Comparison of ENCODE assay signal across 12 cellular contexts in the genomic region with DNA sequence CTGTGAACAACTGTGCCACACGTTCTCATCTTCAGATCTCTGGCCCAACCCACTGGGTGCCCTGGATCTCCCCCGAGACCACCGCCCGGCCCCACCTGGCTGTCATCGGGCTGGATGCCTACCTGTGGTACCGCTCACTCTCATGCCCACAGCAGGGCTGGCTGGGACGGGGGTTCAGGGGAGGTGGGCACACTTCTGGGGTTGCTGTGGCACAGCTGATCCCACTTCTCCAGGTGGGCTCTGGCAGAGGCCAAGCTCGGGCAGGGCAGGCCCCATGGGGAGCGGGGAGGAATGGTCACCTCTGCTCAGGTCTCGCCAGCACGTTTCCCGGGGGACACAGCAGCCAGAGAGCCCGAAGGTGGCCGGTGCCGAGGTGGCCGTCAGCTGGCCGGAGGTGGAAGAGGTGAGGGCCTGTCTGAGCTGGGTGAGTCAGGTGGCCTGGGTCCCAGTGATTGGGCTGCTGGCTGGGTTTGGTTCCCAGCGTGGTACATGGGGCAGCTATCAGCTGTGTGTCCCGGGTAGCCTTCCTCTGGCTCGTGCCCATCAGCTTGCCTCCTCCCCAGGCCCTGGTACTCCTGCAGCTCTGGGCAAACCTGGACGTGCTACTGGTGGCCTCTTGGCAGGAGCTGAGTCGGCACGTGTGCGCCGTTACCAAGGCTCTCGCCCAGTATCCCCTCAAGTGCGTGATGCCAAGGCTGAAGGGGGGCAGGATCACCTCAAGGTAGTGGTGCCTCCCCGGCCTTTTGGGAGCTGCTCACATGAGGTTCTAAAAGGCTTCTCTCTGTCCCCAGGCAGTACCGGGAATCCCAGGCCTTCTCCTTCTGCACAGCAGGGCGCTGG. TPM values are rescaled to one million over a fixed set of nuclear protein-coding genes. Genes with fewer than 3 reads are reported as not detected.
DNase-seq lines count a peak whose midpoint lies in the region; ATAC-seq and TF ChIP-seq lines count a peak whose summit lies in the region.
"Had no signal": no experiment of that assay in that cellular context is flagged by ENCODE, and none has a peak within 500 bp of the region (broad histone marks: within the 10 kb centered on the region; RNA-seq: fewer than 3 reads in every experiment).

No MANE protein-coding gene starts in this region.

- H4K20me1 ChIP-seq in PC-3 (ENCODE audit: low read length) = peaks cover 3% of the 10 kb centered on the region; the same call in 1 of the 2 replicates

- H3K9me3 ChIP-seq in PC-3 (ENCODE audit: low read length) (no peaks in the 10 kb centered on the region), skeletal muscle satellite cell (replicated peaks; ENCODE audit: low read length) (no peaks in the 10 kb centered on the region)
- H3K9me3 ChIP-seq: vagina had no signal

- H3K36me3 ChIP-seq in PC-3 (ENCODE audit: low read depth, low read length) (no peaks in the 10 kb centered on the region), skeletal muscle satellite cell (ENCODE audit: insufficient read depth, low read length) (peaks cover 30% of the 10 kb centered on the region)

- H3K27ac ChIP-seq in PC-3 (ENCODE audit: low read length) = no peak overlapping the region
- H3K27ac ChIP-seq: vagina had no signal

- no peaks in the 10 kb centered on the region for H3K27me3 ChIP-seq in PC-3 (ENCODE audit: low read length)
- H3K27me3 ChIP-seq in skeletal muscle satellite cell (ENCODE audit: control insufficient read depth, insufficient read depth, low read length) = no peaks in the 10 kb centered on the region
- H3K27me3 ChIP-seq: vagina had no signal

- H3F3A ChIP-seq in PC-3 (ENCODE audit: low read length, unreplicated experiment) = no peaks in the 10 kb centered on the region

- no peak for DNase-seq in activated naive CD4-positive, alpha-beta T cell treated with anti-CD3 and anti-CD28 coated beads for 36 hours
- DNase-seq in activated naive CD4-positive, alpha-beta T cell treated with anti-CD3 and anti-CD28 coated beads, Interleukin-2, amount 50 U/mL, for 72 hours (ENCODE audit: low spot score in 2 of 2) = no peak
- DNase-seq in PC-3 (no peak), NCI-H774 (lab: John Stamatoyannopoulos, UW) (no peak)
- no peak for DNase-seq in effector memory CD8-positive, alpha-beta T cell
- no peak for DNase-seq in effector CD8-positive, alpha-beta T cell (lab: John Stamatoyannopoulos, UW)
- no peak for DNase-seq in stimulated activated CD4-positive, alpha-beta T cell treated with anti-CD3 and anti-CD28 coated beads, Interleukin-2, amount 100 ng/mL, for 48 hours
- DNase-seq: kidney glomerular epithelial cell; NCI-H2081; stimulated activated CD4-positive, alpha-beta T cell treated with anti-CD3 and anti-CD28 coated beads, Interleukin-15, amount 100 ng/mL, for 24 hours had no signal

- H3K9me2 ChIP-seq in PC-3 (replicated peaks; ENCODE audit: low read length) = no peaks in the 10 kb centered on the region

- POLR2A ChIA-PET in PC-3 (lab: Charles Lee; ENCODE audit: unreplicated experiment) = interaction anchor here (1.2 kb wide), 1 partner anchor 7 kb away, joined by 7 read pairs; a partner anchor contains a TSS

- TF ChIP-seq CTCF in PC-3 (conservative IDR thresholded peaks at IDR 0.05; ENCODE audit: low read depth, low read length) = no peak

- H3K4me2 ChIP-seq in PC-3 (ENCODE audit: low read length) (peak overlapping the region; percentile 100; the same call in 1 of the 2 replicates), skeletal muscle satellite cell (ENCODE audit: low read length) (peak overlapping the region; percentile 85)

- BruUV-seq in PC-3 (replicated peaks; lab: Mats Ljungman, UMichigan) = no TSS peak

- no peak overlapping the region for H2AFZ ChIP-seq in PC-3 (ENCODE audit: low read length)

- ATAC-seq in activated naive CD4-positive, alpha-beta T cell treated with anti-CD3 and anti-CD28 coated beads, Interleukin-2, amount 50 U/mL, for 72 hours = no peak
- no peak for ATAC-seq in PC-3
- no peak for ATAC-seq in effector memory CD8-positive, alpha-beta T cell (replicated peaks)

- no peak overlapping the region for H3K27ac Mint-ChIP-seq in activated naive CD4-positive, alpha-beta T cell treated with anti-CD3 and anti-CD28 coated beads for 36 hours
- peak overlapping the region in 1 of 2 donors; percentile 9 for H3K27ac Mint-ChIP-seq in activated naive CD4-positive, alpha-beta T cell treated with anti-CD3 and anti-CD28 coated beads, Interleukin-2, amount 50 U/mL, for 72 hours
- peak overlapping the region in 1 of 2 donors; percentile 10 for H3K27ac Mint-ChIP-seq in effector memory CD8-positive, alpha-beta T cell

- H3K9ac ChIP-seq in PC-3 (ENCODE audit: low read length) (no peak overlapping the region), skeletal muscle satellite cell (ENCODE audit: low read depth, low read length) (no peak overlapping the region)

- H3K4me3 ChIP-seq in PC-3 (ENCODE audit: low read length) (no peak overlapping the region), skeletal muscle satellite cell (ENCODE audit: low read length) (peak overlapping the region; percentile 92)

- H3K4me1 ChIP-seq in PC-3 (ENCODE audit: insufficient read depth, low read length) (peaks cover 12% of the 10 kb centered on the region; the same call in 1 of the 2 replicates), skeletal muscle satellite cell (ENCODE audit: control insufficient read depth, insufficient read depth, low read length) (peaks cover 28% of the 10 kb centered on the region)

- CTCF ChIA-PET in activated naive CD4-positive, alpha-beta T cell treated with anti-CD3 and anti-CD28 coated beads for 36 hours (lab: Charles Lee) = interaction anchor here (0.7 to 3.5 kb wide), 2 partner anchors 7 to 22 kb away, joined by 3 to 26 read pairs; a partner anchor contains a TSS
- CTCF ChIA-PET in PC-3 (lab: Charles Lee) = no interaction called here

- peaks cover 34% of the 10 kb centered on the region for H3K79me2 ChIP-seq in PC-3 (ENCODE audit: low read length)

- H3K27me3 Mint-ChIP-seq in activated naive CD4-positive, alpha-beta T cell treated with anti-CD3 and anti-CD28 coated beads for 36 hours (ENCODE audit: low read depth) = no peaks in the 10 kb centered on the region
- H3K27me3 Mint-ChIP-seq in effector memory CD8-positive, alpha-beta T cell = no peaks in the 10 kb centered on the region

- peaks cover 7% of the 10 kb centered on the region for H3K4me1 Mint-ChIP-seq in activated naive CD4-positive, alpha-beta T cell treated with anti-CD3 and anti-CD28 coated beads for 36 hours (ENCODE audit: low read depth)
- H3K4me1 Mint-ChIP-seq in effector memory CD8-positive, alpha-beta T cell (ENCODE audit: low read depth in 2 of 2) = peaks cover 15 to 17% of the 10 kb centered on the region in 2 donors

- intact Hi-C loops in activated naive CD4-positive, alpha-beta T cell treated with anti-CD3 and anti-CD28 coated beads for 36 hours (cut with micrococcal nuclease) = no loop called here
- intact Hi-C loops in PC-3 (cut with micrococcal nuclease) = no loop called here

- no peaks in the 10 kb centered on the region for H3K9me3 Mint-ChIP-seq in activated naive CD4-positive, alpha-beta T cell treated with anti-CD3 and anti-CD28 coated beads for 36 hours
- no peaks in the 10 kb centered on the region for H3K9me3 Mint-ChIP-seq in activated naive CD4-positive, alpha-beta T cell treated with anti-CD3 and anti-CD28 coated beads, Interleukin-2, amount 50 U/mL, for 72 hours
- no peaks in the 10 kb centered on the region for H3K9me3 Mint-ChIP-seq in effector memory CD8-positive, alpha-beta T cell

- H3K36me3 Mint-ChIP-seq in activated naive CD4-positive, alpha-beta T cell treated with anti-CD3 and anti-CD28 coated beads for 36 hours (ENCODE audit: low read depth) = peaks cover 10% of the 10 kb centered on the region
- H3K36me3 Mint-ChIP-seq in activated naive CD4-positive, alpha-beta T cell treated with anti-CD3 and anti-CD28 coated beads, Interleukin-2, amount 50 U/mL, for 72 hours = peaks cover 11 to 14% of the 10 kb centered on the region in 2 donors
- peaks cover 48% of the 10 kb centered on the region for H3K36me3 Mint-ChIP-seq in effector memory CD8-positive, alpha-beta T cell (ENCODE audit: insufficient read depth)

- peak overlapping the region; percentile 12 for H3K4me3 Mint-ChIP-seq in activated naive CD4-positive, alpha-beta T cell treated with anti-CD3 and anti-CD28 coated beads for 36 hours
- H3K4me3 Mint-ChIP-seq in effector memory CD8-positive, alpha-beta T cell = peak overlapping the region; percentile 31 to 49

RNA-seq across cellular contexts. Expression of a gene that starts 2.3 kb away (rescaled TPM):
- total RNA-seq in activated naive CD4-positive, alpha-beta T cell treated with anti-CD3 and anti-CD28 coated beads for 36 hours = 100 to 1,000 TPM; 122 to 138 TPM
- total RNA-seq in activated naive CD4-positive, alpha-beta T cell treated with anti-CD3 and anti-CD28 coated beads, Interleukin-2, amount 50 U/mL, for 72 hours = 100 to 1,000 TPM; 106 to 180 TPM
- total RNA-seq in PC-3 (2014; rRNA removed) = 248 and 258 TPM in 2 replicates
- total RNA-seq in skeletal muscle satellite cell (2012; rRNA removed) = 82.8 and 95.8 TPM in 2 replicates

RNA-seq across cellular contexts. Expression of a gene that starts 2.6 kb away (rescaled TPM):
- 1 to 10 TPM; 7.7 to 7.8 TPM for total RNA-seq in activated naive CD4-positive, alpha-beta T cell treated with anti-CD3 and anti-CD28 coated beads for 36 hours
- total RNA-seq in activated naive CD4-positive, alpha-beta T cell treated with anti-CD3 and anti-CD28 coated beads, Interleukin-2, amount 50 U/mL, for 72 hours = 10 to 100 TPM; 21.9 to 24.0 TPM
- total RNA-seq in PC-3 (2014; rRNA removed) = 11.3 and 12.5 TPM in 2 replicates
- total RNA-seq in skeletal muscle satellite cell (2012; rRNA removed) = 11.7 and 15.1 TPM in 2 replicates

RNA-seq across cellular contexts. Expression of a gene that starts 3.9 kb away (rescaled TPM):
- total RNA-seq in activated naive CD4-positive, alpha-beta T cell treated with anti-CD3 and anti-CD28 coated beads for 36 hours = 10 to 100 TPM; 39.4 to 44.1 TPM
- 10 to 100 TPM; 30.9 to 55.6 TPM for total RNA-seq in activated naive CD4-positive, alpha-beta T cell treated with anti-CD3 and anti-CD28 coated beads, Interleukin-2, amount 50 U/mL, for 72 hours
- 66.9 and 70.3 TPM in 2 replicates for total RNA-seq in PC-3 (2014; rRNA removed)
- total RNA-seq in skeletal muscle satellite cell (2012; rRNA removed) = 45.1 and 50.2 TPM in 2 replicates

RNA-seq across cellular contexts. Expression of a gene that starts 7.1 kb away (rescaled TPM):
- 10 to 100 TPM; 14.0 to 17.0 TPM for total RNA-seq in activated naive CD4-positive, alpha-beta T cell treated with anti-CD3 and anti-CD28 coated beads for 36 hours
- total RNA-seq in activated naive CD4-positive, alpha-beta T cell treated with anti-CD3 and anti-CD28 coated beads, Interleukin-2, amount 50 U/mL, for 72 hours = 10 to 100 TPM; 19.1 to 29.2 TPM
- total RNA-seq in PC-3 (2014; rRNA removed) = 27.4 and 30.4 TPM in 2 replicates
- 17.0 and 17.2 TPM in 2 replicates for total RNA-seq in skeletal muscle satellite cell (2012; rRNA removed)

RNA-seq across cellular contexts. Expression of a gene that starts 7.5 kb away (rescaled TPM):
- 10 to 100 TPM; 37.9 to 42.4 TPM for total RNA-seq in activated naive CD4-positive, alpha-beta T cell treated with anti-CD3 and anti-CD28 coated beads for 36 hours
- 10 to 100 TPM; 41.0 to 48.3 TPM for total RNA-seq in activated naive CD4-positive, alpha-beta T cell treated with anti-CD3 and anti-CD28 coated beads, Interleukin-2, amount 50 U/mL, for 72 hours
- 95.1 and 128 TPM in 2 replicates for total RNA-seq in PC-3 (2014; rRNA removed)
- total RNA-seq in skeletal muscle satellite cell (2012; rRNA removed) = 84.7 and 85.4 TPM in 2 replicates
